Comparison of ENCODE assay signal across 1 cellular context in the genomic region with DNA sequence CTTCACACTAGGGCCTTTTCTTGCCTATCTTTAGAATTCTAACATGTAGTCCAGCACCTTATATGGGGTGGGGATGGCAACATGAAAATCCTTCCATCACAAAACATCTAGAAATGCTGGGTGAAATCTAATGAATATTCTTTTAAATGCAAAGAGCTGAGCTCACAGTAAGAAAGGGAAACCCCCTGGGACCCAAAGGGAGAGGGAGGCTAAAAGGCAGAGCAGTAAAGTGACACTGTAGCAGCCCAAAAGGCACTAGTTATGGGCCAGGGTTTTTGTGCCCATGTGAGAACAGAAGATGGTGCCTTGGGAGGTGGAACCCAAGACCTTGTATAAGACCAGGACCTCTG.
TF ChIP-seq lines count a peak whose summit lies in the region.

No MANE protein-coding gene starts in this region.

TF ChIP-seq in endothelial cell of umbilical vein, 7 proteins besides CTCF, POLR2A, EP300 and RAD21 (continued from another document):
- TF ChIP-seq FOS (IDR thresholded peaks at IDR 0.05; ENCODE audit: borderline replicate concordance, insufficient read depth, low read length): no peak
- no peak for TF ChIP-seq JUN (IDR thresholded peaks at IDR 0.05; ENCODE audit: borderline replicate concordance, insufficient read depth, insufficient read length, low read depth)
- TF ChIP-seq, protein P1, sequence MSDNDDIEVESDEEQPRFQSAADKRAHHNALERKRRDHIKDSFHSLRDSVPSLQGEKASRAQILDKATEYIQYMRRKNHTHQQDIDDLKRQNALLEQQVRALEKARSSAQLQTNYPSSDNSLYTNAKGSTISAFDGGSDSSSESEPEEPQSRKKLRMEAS (IDR thresholded peaks at IDR 0.05; ENCODE audit: insufficient read depth, insufficient read length): no peak
- TF ChIP-seq POLR2AphosphoS5 (IDR thresholded peaks at IDR 0.05; ENCODE audit: insufficient read depth, low read depth, low read length): no peak
